Comparison of ENCODE assay signal across 13 cellular contexts in genomic region chr1:52848423-52848822, GRCh38.
"Had no signal": no experiment of that assay in that cellular context is flagged by ENCODE, and none has a peak within 500 bp of the region (broad histone marks: within the 10 kb centered on the region; RNA-seq: fewer than 3 reads in every experiment).

No MANE protein-coding gene starts in this region.

- H3K9me3 ChIP-seq: colonic mucosa, esophagus muscularis mucosa, esophagus squamous epithelium, gastrocnemius medialis, gastroesophageal sphincter, heart left ventricle, heart right ventricle had no signal

- H3K4me3 ChIP-seq: colonic mucosa, coronary artery, dorsolateral prefrontal cortex, esophagus muscularis mucosa, esophagus squamous epithelium, gastrocnemius medialis, gastroesophageal sphincter, heart left ventricle, heart right ventricle had no signal

- H3K27ac ChIP-seq: colonic mucosa, coronary artery, dorsolateral prefrontal cortex, epithelial cell of prostate, esophagus muscularis mucosa, esophagus squamous epithelium, foreskin keratinocyte, gastrocnemius medialis, gastroesophageal sphincter, heart left ventricle, heart right ventricle had no signal

- ATAC-seq: effector memory CD8-positive, alpha-beta T cell; esophagus mucosa; foreskin keratinocyte; gastrocnemius medialis; gastroesophageal sphincter; heart left ventricle; heart right ventricle had no signal

- H3K36me3 ChIP-seq: colonic mucosa, esophagus muscularis mucosa, esophagus squamous epithelium, gastrocnemius medialis, gastroesophageal sphincter, heart left ventricle, heart right ventricle had no signal

- H3K4me1 ChIP-seq: colonic mucosa, gastrocnemius medialis had no signal
